Comparison of ENCODE assay signal across 1 cellular context in the genomic region with DNA sequence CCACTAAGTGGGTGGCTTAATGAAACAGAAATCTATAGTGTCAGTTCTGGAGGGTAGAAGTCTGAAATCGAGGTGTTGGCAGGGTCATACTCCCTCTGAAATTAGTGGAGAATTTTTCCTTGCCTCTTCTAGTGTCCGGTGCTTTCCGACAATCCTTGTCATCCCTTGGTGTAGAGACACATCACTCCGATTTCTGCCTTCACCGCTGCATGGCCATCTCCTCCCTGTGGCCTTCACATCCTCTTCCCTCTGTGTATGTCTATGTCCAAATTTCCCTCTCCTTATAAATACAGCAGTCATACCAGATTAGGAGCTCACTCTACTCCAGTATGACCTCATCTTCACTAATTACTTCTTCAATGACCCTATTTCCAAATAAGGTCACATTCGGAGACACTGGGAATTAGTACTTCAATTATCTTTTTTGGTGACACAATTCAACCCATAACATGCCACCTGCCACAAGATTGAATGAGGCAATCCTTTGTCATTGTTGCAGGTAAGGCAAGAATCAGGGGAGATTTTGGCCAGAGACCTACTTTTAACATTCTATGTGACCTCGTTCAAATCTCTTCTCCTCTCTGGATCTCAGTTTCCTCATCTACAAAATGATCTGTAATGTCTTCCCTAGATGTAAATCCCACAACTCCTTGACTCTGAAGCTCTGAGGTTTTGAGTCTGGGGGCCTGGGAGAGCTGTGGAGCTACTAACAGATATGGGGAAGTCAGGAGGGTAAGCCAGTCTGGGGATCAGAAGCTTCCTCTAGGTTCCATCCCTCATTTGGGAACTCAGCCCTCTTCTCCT.
TF ChIP-seq lines count a peak whose summit lies in the region.

No MANE protein-coding gene starts in this region.

TF ChIP-seq in WTC11, 78 proteins besides CTCF, POLR2A, EP300 and RAD21 (continued from another document):
- TF ChIP-seq, protein P1, sequence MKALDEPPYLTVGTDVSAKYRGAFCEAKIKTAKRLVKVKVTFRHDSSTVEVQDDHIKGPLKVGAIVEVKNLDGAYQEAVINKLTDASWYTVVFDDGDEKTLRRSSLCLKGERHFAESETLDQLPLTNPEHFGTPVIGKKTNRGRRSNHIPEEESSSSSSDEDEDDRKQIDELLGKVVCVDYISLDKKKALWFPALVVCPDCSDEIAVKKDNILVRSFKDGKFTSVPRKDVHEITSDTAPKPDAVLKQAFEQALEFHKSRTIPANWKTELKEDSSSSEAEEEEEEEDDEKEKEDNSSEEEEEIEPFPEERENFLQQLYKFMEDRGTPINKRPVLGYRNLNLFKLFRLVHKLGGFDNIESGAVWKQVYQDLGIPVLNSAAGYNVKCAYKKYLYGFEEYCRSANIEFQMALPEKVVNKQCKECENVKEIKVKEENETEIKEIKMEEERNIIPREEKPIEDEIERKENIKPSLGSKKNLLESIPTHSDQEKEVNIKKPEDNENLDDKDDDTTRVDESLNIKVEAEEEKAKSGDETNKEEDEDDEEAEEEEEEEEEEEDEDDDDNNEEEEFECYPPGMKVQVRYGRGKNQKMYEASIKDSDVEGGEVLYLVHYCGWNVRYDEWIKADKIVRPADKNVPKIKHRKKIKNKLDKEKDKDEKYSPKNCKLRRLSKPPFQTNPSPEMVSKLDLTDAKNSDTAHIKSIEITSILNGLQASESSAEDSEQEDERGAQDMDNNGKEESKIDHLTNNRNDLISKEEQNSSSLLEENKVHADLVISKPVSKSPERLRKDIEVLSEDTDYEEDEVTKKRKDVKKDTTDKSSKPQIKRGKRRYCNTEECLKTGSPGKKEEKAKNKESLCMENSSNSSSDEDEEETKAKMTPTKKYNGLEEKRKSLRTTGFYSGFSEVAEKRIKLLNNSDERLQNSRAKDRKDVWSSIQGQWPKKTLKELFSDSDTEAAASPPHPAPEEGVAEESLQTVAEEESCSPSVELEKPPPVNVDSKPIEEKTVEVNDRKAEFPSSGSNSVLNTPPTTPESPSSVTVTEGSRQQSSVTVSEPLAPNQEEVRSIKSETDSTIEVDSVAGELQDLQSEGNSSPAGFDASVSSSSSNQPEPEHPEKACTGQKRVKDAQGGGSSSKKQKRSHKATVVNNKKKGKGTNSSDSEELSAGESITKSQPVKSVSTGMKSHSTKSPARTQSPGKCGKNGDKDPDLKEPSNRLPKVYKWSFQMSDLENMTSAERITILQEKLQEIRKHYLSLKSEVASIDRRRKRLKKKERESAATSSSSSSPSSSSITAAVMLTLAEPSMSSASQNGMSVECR (CRISPR knock-in tag; IDR thresholded peaks at IDR 0.05; ENCODE audit: borderline replicate concordance), result no peak
- TF ChIP-seq, protein P2, sequence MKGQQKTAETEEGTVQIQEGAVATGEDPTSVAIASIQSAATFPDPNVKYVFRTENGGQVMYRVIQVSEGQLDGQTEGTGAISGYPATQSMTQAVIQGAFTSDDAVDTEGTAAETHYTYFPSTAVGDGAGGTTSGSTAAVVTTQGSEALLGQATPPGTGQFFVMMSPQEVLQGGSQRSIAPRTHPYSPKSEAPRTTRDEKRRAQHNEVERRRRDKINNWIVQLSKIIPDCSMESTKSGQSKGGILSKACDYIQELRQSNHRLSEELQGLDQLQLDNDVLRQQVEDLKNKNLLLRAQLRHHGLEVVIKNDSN (CRISPR knock-in tag; IDR thresholded peaks at IDR 0.05), result no peak
- TF ChIP-seq TEAD1 (CRISPR knock-in tag; IDR thresholded peaks at IDR 0.05), result no peak
- TF ChIP-seq HMGA2 (CRISPR knock-in tag; IDR thresholded peaks at IDR 0.05), result no peak
- TF ChIP-seq, protein P3, sequence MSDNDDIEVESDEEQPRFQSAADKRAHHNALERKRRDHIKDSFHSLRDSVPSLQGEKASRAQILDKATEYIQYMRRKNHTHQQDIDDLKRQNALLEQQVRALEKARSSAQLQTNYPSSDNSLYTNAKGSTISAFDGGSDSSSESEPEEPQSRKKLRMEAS (CRISPR knock-in tag; IDR thresholded peaks at IDR 0.05), result no peak
- TF ChIP-seq, protein P4, sequence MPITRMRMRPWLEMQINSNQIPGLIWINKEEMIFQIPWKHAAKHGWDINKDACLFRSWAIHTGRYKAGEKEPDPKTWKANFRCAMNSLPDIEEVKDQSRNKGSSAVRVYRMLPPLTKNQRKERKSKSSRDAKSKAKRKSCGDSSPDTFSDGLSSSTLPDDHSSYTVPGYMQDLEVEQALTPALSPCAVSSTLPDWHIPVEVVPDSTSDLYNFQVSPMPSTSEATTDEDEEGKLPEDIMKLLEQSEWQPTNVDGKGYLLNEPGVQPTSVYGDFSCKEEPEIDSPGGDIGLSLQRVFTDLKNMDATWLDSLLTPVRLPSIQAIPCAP (CRISPR knock-in tag; IDR thresholded peaks at IDR 0.05), result no peak
TF ChIP-seq in WTC11: peak in this region for 0.
